ENCODE assay signal across 8 cellular contexts in genomic region chr14:52325126-52325525, GRCh38. TPM values are rescaled to one million over a fixed set of nuclear protein-coding genes. Genes with fewer than 3 reads are reported as not detected.
DNase-seq lines count a peak whose midpoint lies in the region; ATAC-seq and TF ChIP-seq lines count a peak whose summit lies in the region.

No MANE protein-coding gene starts in this region.

- peak; percentile 97 for ATAC-seq in GM19395 (IDR thresholded peaks at IDR 0.05; ENCODE audit: unreplicated experiment)
- peak; percentile 93 for ATAC-seq in HG03342 (IDR thresholded peaks at IDR 0.05; ENCODE audit: unreplicated experiment)
- ATAC-seq in activated CD8-positive, alpha-beta T cell treated with anti-CD3 and anti-CD28 coated beads, Interleukin-2, amount 10 ng/mL, durations not matched to agents 7 days and 5 days: peak; percentile 90
- no peak for ATAC-seq in aorta (ENCODE audit: low FRiP score)

- CTCF ChIA-PET in activated CD8-positive, alpha-beta T cell treated with anti-CD3 and anti-CD28 coated beads, Interleukin-2, amount 10 ng/mL, durations not matched to agents 7 days and 5 days (lab: Charles Lee): interaction anchor here (0.8 to 2.0 kb wide), 13 partner anchors 8 to 87 kb away, joined by 3 to 9 read pairs (median 4); partner anchors contain the start of gene PTGER2
- CTCF ChIA-PET in SK-N-SH (lab: Yijun Ruan, JAX): interaction anchor here (0.9 to 1.0 kb wide), 2 partner anchors 10 to 25 kb away, joined by 3 read pairs; no protein-coding TSS in a partner anchor

- no peak for TF ChIP-seq EP300 in SK-N-SH (IDR thresholded peaks at IDR 0.05; ENCODE audit: borderline replicate concordance in 1 of 2, low read depth in 1 of 2, low read length in 1 of 2)

- no peak for TF ChIP-seq CTCF in SK-N-SH (IDR thresholded peaks at IDR 0.05)

- H3K36me3 ChIP-seq in SK-N-SH (replicated peaks in 1 of 2; ENCODE audit: control insufficient read depth in 1 of 2, insufficient read depth in 2 of 2, low read length in 1 of 2) (no peaks in the 10 kb centered on the region), aorta (ENCODE audit: control insufficient read depth in 1 of 2, insufficient read depth in 2 of 2, low read length in 1 of 2) (no peaks in the 10 kb centered on the region)

- H3K9me3 ChIP-seq in SK-N-SH: no peaks in the 10 kb centered on the region
- H3K9me3 ChIP-seq in aorta (ENCODE audit: control insufficient read depth, low read length): peaks cover 2% of the 10 kb centered on the region

- H3K9me2 ChIP-seq in SK-N-SH: no peaks in the 10 kb centered on the region

- no peak overlapping the region for H2AFZ ChIP-seq in SK-N-SH (ENCODE audit: low read depth)

- H3K4me3 Mint-ChIP-seq in activated CD8-positive, alpha-beta T cell treated with anti-CD3 and anti-CD28 coated beads, Interleukin-2, amount 10 ng/mL, durations not matched to agents 7 days and 5 days: peak overlapping the region; percentile 46

- H3K27me3 Mint-ChIP-seq in activated CD8-positive, alpha-beta T cell treated with anti-CD3 and anti-CD28 coated beads, Interleukin-2, amount 10 ng/mL, durations not matched to agents 7 days and 5 days (ENCODE audit: low read depth): no peaks in the 10 kb centered on the region

- POLR2A ChIA-PET in activated CD8-positive, alpha-beta T cell treated with anti-CD3 and anti-CD28 coated beads, Interleukin-2, amount 10 ng/mL, durations not matched to agents 7 days and 5 days (lab: Charles Lee): interaction anchor here (0.7 to 5.1 kb wide), 7 partner anchors 8 to 151 kb away, joined by 3 to 34 read pairs (median 3); partner anchors contain the start of gene PTGER2
- POLR2A ChIA-PET in SK-N-SH (lab: Yijun Ruan, JAX): no interaction called here

- no peaks in the 10 kb centered on the region for H4K20me1 ChIP-seq in SK-N-SH (ENCODE audit: insufficient read depth)

- H3K4me3 ChIP-seq in SK-N-SH (ENCODE audit: low read depth in 2 of 2, low read length in 1 of 2): no peak overlapping the region
- no peak overlapping the region for H3K4me3 ChIP-seq in aorta (ENCODE audit: low read length in 2 of 2)

- H3K27ac Mint-ChIP-seq in activated CD8-positive, alpha-beta T cell treated with anti-CD3 and anti-CD28 coated beads, Interleukin-2, amount 10 ng/mL, durations not matched to agents 7 days and 5 days: peak overlapping the region; percentile 83

- H3F3A ChIP-seq in SK-N-SH (replicated peaks; ENCODE audit: insufficient read depth): peaks cover 5% of the 10 kb centered on the region

- WGBS in SK-N-SH (ENCODE audit: low lambda C conversion rate): 80% methylated on average over 3 of the region's 3 CpGs
- 86 to 89% methylated on average over 3 of the region's 3 CpGs for WGBS in aorta, 2 donors

- H3K36me3 Mint-ChIP-seq in activated CD8-positive, alpha-beta T cell treated with anti-CD3 and anti-CD28 coated beads, Interleukin-2, amount 10 ng/mL, durations not matched to agents 7 days and 5 days (ENCODE audit: low read depth): peaks cover 94% of the 10 kb centered on the region

- no peak overlapping the region for H3K9ac ChIP-seq in SK-N-SH

- H3K79me2 ChIP-seq in SK-N-SH (ENCODE audit: insufficient read depth): no peaks in the 10 kb centered on the region

- H3K27ac ChIP-seq in SK-N-SH (ENCODE audit: low read depth in 2 of 2, low read length in 1 of 2) (no peak overlapping the region), aorta (ENCODE audit: low read depth in 1 of 2, low read length in 2 of 2) (no peak overlapping the region)

- H3K4me1 Mint-ChIP-seq in activated CD8-positive, alpha-beta T cell treated with anti-CD3 and anti-CD28 coated beads, Interleukin-2, amount 10 ng/mL, durations not matched to agents 7 days and 5 days (ENCODE audit: low read depth): peaks cover 95% of the 10 kb centered on the region

- H3K4me1 ChIP-seq in SK-N-SH (ENCODE audit: control insufficient read depth in 1 of 2, insufficient read depth in 2 of 2, low read depth in 1 of 2, low read length in 1 of 2) (peaks cover 7 to 8% of the 10 kb centered on the region in 2 experiments; a peak in 2 of 4 replicates), aorta (ENCODE audit: control insufficient read depth in 1 of 2, insufficient read depth in 2 of 2, low read length in 2 of 2) (no peaks in the 10 kb centered on the region)

- H3K9me3 Mint-ChIP-seq in activated CD8-positive, alpha-beta T cell treated with anti-CD3 and anti-CD28 coated beads, Interleukin-2, amount 10 ng/mL, durations not matched to agents 7 days and 5 days (ENCODE audit: insufficient read depth): peaks cover 34% of the 10 kb centered on the region

- H3K27me3 ChIP-seq in SK-N-SH (ENCODE audit: insufficient read depth) (no peaks in the 10 kb centered on the region), aorta (ENCODE audit: control insufficient read depth in 1 of 2, insufficient read depth in 2 of 2, low read length in 1 of 2) (no peaks in the 10 kb centered on the region)

- DNase-seq in Daoy (ENCODE audit: low read depth) (peak; percentile 84), SK-N-SH (no peak), aorta (no peak)
- DNase-seq in activated CD8-positive, alpha-beta T cell treated with anti-CD3 and anti-CD28 coated beads, Interleukin-2, amount 10 ng/mL, durations not matched to agents 7 days and 5 days: peak; percentile 59
- peak; percentile 46 for DNase-seq in stimulated activated CD8-positive, alpha-beta memory T cell treated with anti-CD3 and anti-CD28 coated beads, Interleukin-4, amount 100 ng/mL, for 48 hours
- DNase-seq in activated CD4-positive, CD25-positive, alpha-beta regulatory T cell (lab: John Stamatoyannopoulos, UW): no peak

- H3K4me2 ChIP-seq in SK-N-SH: no peak overlapping the region

- intact Hi-C loops in aorta (cut with DNase I): no loop called here

- no peak for TF ChIP-seq RAD21 in SK-N-SH (IDR thresholded peaks at IDR 0.05; ENCODE audit: low read length)

TF ChIP-seq in SK-N-SH, 30 proteins besides CTCF, POLR2A, EP300 and RAD21:
- TF ChIP-seq IRF3 (IDR thresholded peaks at IDR 0.05; ENCODE audit: low read depth, low read length) (no peak), RXRA (IDR thresholded peaks at IDR 0.05; ENCODE audit: borderline replicate concordance, low read depth) (no peak), FOSL2 (IDR thresholded peaks at IDR 0.05; ENCODE audit: borderline replicate concordance, low read depth) (no peak), SMC3 (IDR thresholded peaks at IDR 0.05; ENCODE audit: low read depth, low read length) (no peak), RFX5 (IDR thresholded peaks at IDR 0.05; ENCODE audit: low read length) (no peak)
TF ChIP-seq in SK-N-SH: peak in this region for 0.

RNA-seq across cellular contexts. Expression of gene PTGER2, which starts 11.0 kb away (rescaled TPM):
- total RNA-seq in Daoy (2014; rRNA removed; shearing (Covaris generic)): 6.5 and 7.0 TPM in 2 replicates
- 100 to 1,000 TPM; 116 to 119 TPM for total RNA-seq in activated CD8-positive, alpha-beta T cell treated with anti-CD3 and anti-CD28 coated beads, Interleukin-2, amount 10 ng/mL, durations not matched to agents 7 days and 5 days
- polyA plus RNA-seq in SK-N-SH (2012; rRNA removed): 0.67 and 1.0 TPM in 2 replicates
- polyA plus RNA-seq in SK-N-SH (2012; cell fraction: cytosol; rRNA removed): 1.1 and 1.2 TPM in 2 replicates
- 0.36 and 0.40 TPM in 2 replicates for polyA plus RNA-seq in SK-N-SH (2012; cell fraction: nucleus; rRNA removed)
- total RNA-seq in aorta: 1 to 10 TPM; 4.3 to 5.1 TPM
- under 1 TPM; 0.38 to 0.82 TPM for polyA plus RNA-seq in aorta

RNA-seq across cellular contexts. Expression of gene PTGDR, which starts 57.6 kb away (rescaled TPM):
- total RNA-seq in Daoy (2014; rRNA removed; shearing (Covaris generic)): not detected in 2 replicates
- total RNA-seq in activated CD8-positive, alpha-beta T cell treated with anti-CD3 and anti-CD28 coated beads, Interleukin-2, amount 10 ng/mL, durations not matched to agents 7 days and 5 days: 1 to 10 TPM in 1 of 2 experiments, under 1 TPM in 1; 0.68 to 1.0 TPM
- polyA plus RNA-seq in SK-N-SH (2012; rRNA removed) (not detected in 2 replicates), aorta (under 1 TPM; 0.13 to 0.38 TPM)
- polyA plus RNA-seq in SK-N-SH (2012; cell fraction: cytosol; rRNA removed): 0.03 TPM in 1 of 2 replicates, not detected in the other
- not detected in 2 replicates for polyA plus RNA-seq in SK-N-SH (2012; cell fraction: nucleus; rRNA removed)
- 1 to 10 TPM in 1 of 2 donors, under 1 TPM in 1; 0.71 to 2.9 TPM for total RNA-seq in aorta

Comparison
In these comparisons a context has a peak if more than half of its experiments do, and no peak if none do; other contexts are left out.
1. DNase-seq: peak in Daoy (single experiment), activated CD8-positive, alpha-beta T cell treated with anti-CD3 and anti-CD28 coated beads, Interleukin-2, amount 10 ng/mL, durations not matched to agents 7 days and 5 days (single experiment) and stimulated activated CD8-positive, alpha-beta memory T cell treated with anti-CD3 and anti-CD28 coated beads, Interleukin-4, amount 100 ng/mL, for 48 hours (single experiment); none in SK-N-SH (single experiment), aorta (0 of 2) and activated CD4-positive, CD25-positive, alpha-beta regulatory T cell (0 of 4).
2. RNA of gene PTGER2, which starts 11.0 kb away (total RNA-seq): 116 to 119 TPM in activated CD8-positive, alpha-beta T cell treated with anti-CD3 and anti-CD28 coated beads, Interleukin-2, amount 10 ng/mL, durations not matched to agents 7 days and 5 days; 6.5 to 7.0 TPM in Daoy and 4.3 to 5.1 TPM in aorta; every median in the first group is over 10 times any median in the second.